Comparison of ENCODE assay signal across 1 cellular context in genomic region chr13:35987572-35988513, GRCh38.
A peak's percentile ranks its signal among the peaks of the same experiment; 100 is the strongest.
TF ChIP-seq lines count a peak whose summit lies in the region.

No MANE protein-coding gene starts in this region.

TF ChIP-seq in H1, 55 proteins besides CTCF, POLR2A, EP300 and RAD21 (continued from another document):
- TF ChIP-seq SIN3A (conservative IDR thresholded peaks at IDR 0.05 in 1 of 2, IDR thresholded peaks at IDR 0.05 in 1 of 2; ENCODE audit: low read depth in 1 of 2, low read length in 2 of 2) (no peak), USF2 (IDR thresholded peaks at IDR 0.05; ENCODE audit: low read length) (no peak), JUN (IDR thresholded peaks at IDR 0.05; ENCODE audit: low read depth, low read length) (no peak), TBP (IDR thresholded peaks at IDR 0.05; ENCODE audit: low read depth, low read length) (0 out of 2 replicates have a peak, but pooled peaks have one; percentile 5), SUZ12 (IDR thresholded peaks at IDR 0.05; ENCODE audit: low read length) (no peak), SIX5 (IDR thresholded peaks at IDR 0.05; ENCODE audit: low read depth, low read length) (no peak), ATF2 (IDR thresholded peaks at IDR 0.05; ENCODE audit: low read length) (no peak), TCF12 (IDR thresholded peaks at IDR 0.05; ENCODE audit: low read depth, low read length) (peak; percentile 76), TEAD4 (IDR thresholded peaks at IDR 0.05; ENCODE audit: low read depth, low read length) (no peak), GABPA (IDR thresholded peaks at IDR 0.05; ENCODE audit: borderline replicate concordance, insufficient read depth, low read length) (no peak), EZH2 (IDR thresholded peaks at IDR 0.05; ENCODE audit: low read depth, low read length, severe bottlenecking) (no peak), CREB1 (IDR thresholded peaks at IDR 0.05) (peak; percentile 35; the same call in 1 of the 2 replicates), SAP30 (IDR thresholded peaks at IDR 0.05; ENCODE audit: insufficient read depth, insufficient replicate concordance, low read length) (no peak), BCL11A (IDR thresholded peaks at IDR 0.05; ENCODE audit: low read depth in 2 of 2, low read length in 2 of 2) (no peak), SRF (IDR thresholded peaks at IDR 0.05; ENCODE audit: low read depth, low read length) (no peak), RXRA (IDR thresholded peaks at IDR 0.05; ENCODE audit: insufficient read depth, low read depth, low read length) (no peak), RNF2 (IDR thresholded peaks at IDR 0.05; ENCODE audit: borderline replicate concordance, low read depth, low read length, missing control alignments, poor library complexity, severe bottlenecking) (no peak), BRCA1 (IDR thresholded peaks at IDR 0.05; ENCODE audit: low read depth, low read length) (no peak), GTF2F1 (IDR thresholded peaks at IDR 0.05; ENCODE audit: borderline replicate concordance, low read depth, low read length) (no peak), MAX (IDR thresholded peaks at IDR 0.05) (peak; percentile 37; the same call in 1 of the 2 replicates), KDM5A (IDR thresholded peaks at IDR 0.05; ENCODE audit: low read length) (no peak), POLR2AphosphoS5 (IDR thresholded peaks at IDR 0.05; ENCODE audit: low read depth, low read length) (no peak; the same call in 1 of the 2 replicates), POU5F1 (IDR thresholded peaks at IDR 0.05; ENCODE audit: low read depth, low read length) (no peak), ATF3 (IDR thresholded peaks at IDR 0.05; ENCODE audit: insufficient read depth, low read depth, low read length) (no peak), SP4 (IDR thresholded peaks at IDR 0.05; ENCODE audit: low read length) (no peak), CHD7 (IDR thresholded peaks at IDR 0.05; ENCODE audit: insufficient replicate concordance, low read length) (no peak), KDM1A (IDR thresholded peaks at IDR 0.05; ENCODE audit: borderline replicate concordance, low read length) (no peak), CEBPB (IDR thresholded peaks at IDR 0.05; ENCODE audit: low read depth, low read length) (peak; percentile 89), YY1 (IDR thresholded peaks at IDR 0.05; ENCODE audit: low read depth, low read length) (no peak)
